Comparison of ENCODE assay signal across 21 cellular contexts in the genomic region with DNA sequence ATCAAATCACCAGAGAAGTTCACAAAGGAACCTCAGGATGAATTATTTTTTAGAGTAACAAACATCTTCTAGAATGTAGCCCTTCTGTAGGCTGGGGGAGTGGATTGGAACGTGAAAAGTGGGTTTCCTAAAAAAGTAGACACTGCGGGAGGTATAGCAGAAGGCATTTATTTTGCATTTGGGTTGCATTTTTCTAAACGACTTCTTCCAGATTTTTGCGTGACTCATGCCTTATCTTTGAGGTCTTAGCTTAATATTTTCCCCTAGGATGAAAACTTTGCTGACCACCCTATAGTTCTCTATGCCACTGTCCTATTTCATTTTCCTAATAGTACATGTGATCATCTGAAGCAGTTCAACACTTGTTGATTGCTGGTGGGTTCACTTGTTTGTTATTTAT.
"Had no signal": no experiment of that assay in that cellular context is flagged by ENCODE, and none has a peak within 500 bp of the region (broad histone marks: within the 10 kb centered on the region; RNA-seq: fewer than 3 reads in every experiment).

No MANE protein-coding gene starts in this region.

- H3K4me3 ChIP-seq: coronary artery, esophagus squamous epithelium, lung, mucosa of descending colon, prostate gland, right atrium auricular region, testis, tibial artery had no signal

- H3K4me1 ChIP-seq: esophagus squamous epithelium, prostate gland, right atrium auricular region, tibial artery had no signal

- H3K9me3 ChIP-seq: esophagus squamous epithelium, mucosa of descending colon, neutrophil, prostate gland, right atrium auricular region, testis, tibial artery had no signal

- H3K27ac ChIP-seq: coronary artery, esophagus squamous epithelium, neutrophil, prostate gland, right atrium auricular region, testis, tibial artery had no signal

- H3K27me3 ChIP-seq: esophagus squamous epithelium, neutrophil, right atrium auricular region, testis, tibial artery had no signal

- H3K36me3 ChIP-seq: esophagus squamous epithelium, neutrophil, prostate gland, right atrium auricular region, tibial artery had no signal

- DNase-seq: dermis blood vessel endothelial cell; effector memory CD4-positive, alpha-beta T cell; esophagus squamous epithelium; foreskin melanocyte; glutamatergic neuron; kidney; mucosa of descending colon; naive B cell; stimulated activated CD4-positive, alpha-beta T cell treated with anti-CD3 and anti-CD28 coated beads, Interleukin-4, amount 100 ng/mL, for 4 hours; stimulated activated naive CD8-positive, alpha-beta T cell treated with anti-CD3 and anti-CD28 coated beads, Interleukin-15, Interleukin-2, amounts not matched to agents 100 U/mL and 50 U/mL, for 24 hours; substantia nigra; testis; tibial artery had no signal

- ATAC-seq: left lobe of liver; mucosa of descending colon; natural killer cell treated with Interleukin-12 subunit alpha and Interleukin-12 subunit beta and Interleukin-15 and Interleukin-18, amount 100 ng/mL, for 72 hours; stimulated activated memory B cell treated with anti-CD40 and anti-IgM and Interleukin-4, amounts not matched to agents 10 μg/mL and 1 μg/mL and 100 μg/mL, for 72 hours; stimulated activated naive CD8-positive, alpha-beta T cell treated with anti-CD3 and anti-CD28 coated beads, Interleukin-15, Interleukin-2, amounts not matched to agents 100 U/mL and 50 U/mL, for 24 hours had no signal
